Comparison of ENCODE assay signal across 1 cellular context in genomic region chr4:17670423-17670822, GRCh38.
TF ChIP-seq lines count a peak whose summit lies in the region.

No MANE protein-coding gene starts in this region.

TF ChIP-seq in K562, 482 proteins besides CTCF, POLR2A, EP300 and RAD21 (continued from another document and continues in another):
- TF ChIP-seq RNF2 (IDR thresholded peaks at IDR 0.05) = peak; percentile 52; the same call in 1 of the 2 replicates
- no peak for TF ChIP-seq CLOCK (CRISPR knock-in tag; IDR thresholded peaks at IDR 0.05; ENCODE audit: borderline replicate concordance)
- TF ChIP-seq ZNF354B (CRISPR knock-in tag; IDR thresholded peaks at IDR 0.05) = no peak
- peak; percentile 65; the same call in 1 of the 2 replicates for TF ChIP-seq NCOA1 (IDR thresholded peaks at IDR 0.05; ENCODE audit: low read depth)
- TF ChIP-seq TFAM (CRISPR knock-in tag; conservative IDR thresholded peaks at IDR 0.05) = no peak
- no peak for TF ChIP-seq MBD2 (IDR thresholded peaks at IDR 0.05; ENCODE audit: borderline replicate concordance, low read depth)
- no peak for TF ChIP-seq SAFB (IDR thresholded peaks at IDR 0.05; ENCODE audit: borderline replicate concordance, low read depth, low read length)
- no peak for TF ChIP-seq PHF8 (IDR thresholded peaks at IDR 0.05; ENCODE audit: borderline replicate concordance, low read length)
- peak; percentile 60; the same call in 1 of the 2 replicates for TF ChIP-seq SMAD3 (CRISPR knock-in tag; conservative IDR thresholded peaks at IDR 0.05)
- TF ChIP-seq OTX1 (CRISPR knock-in tag; IDR thresholded peaks at IDR 0.05) = no peak
- TF ChIP-seq ETV6 (IDR thresholded peaks at IDR 0.05; ENCODE audit: borderline replicate concordance in 1 of 2, low read depth in 2 of 2, low read length in 1 of 2) = no peak
- TF ChIP-seq ETV6 (CRISPR knock-in tag; IDR thresholded peaks at IDR 0.05; ENCODE audit: borderline replicate concordance) = no peak
- no peak for TF ChIP-seq ZNF609 (CRISPR knock-in tag; IDR thresholded peaks at IDR 0.05; ENCODE audit: borderline replicate concordance)
- TF ChIP-seq ZBTB7A (IDR thresholded peaks at IDR 0.05; ENCODE audit: borderline replicate concordance, control insufficient read depth, low read depth, low read length) = no peak
- no peak for TF ChIP-seq RBFOX2 (IDR thresholded peaks at IDR 0.05; ENCODE audit: low read depth, low read length)
- TF ChIP-seq ZSCAN29 (IDR thresholded peaks at IDR 0.05) = no peak
- TF ChIP-seq ZNF280B (CRISPR knock-in tag; IDR thresholded peaks at IDR 0.05) = no peak
- no peak for TF ChIP-seq KAT2B (IDR thresholded peaks at IDR 0.05; ENCODE audit: low read depth, low read length)
- no peak for TF ChIP-seq TOE1 (IDR thresholded peaks at IDR 0.05; ENCODE audit: borderline replicate concordance)
- TF ChIP-seq TOE1 (CRISPR knock-in tag; IDR thresholded peaks at IDR 0.05; ENCODE audit: borderline replicate concordance, low read depth) = no peak
- TF ChIP-seq SMC3 (conservative IDR thresholded peaks at IDR 0.05; ENCODE audit: insufficient read depth, low read depth, low read length) = no peak
- no peak for TF ChIP-seq PTRF (tag; IDR thresholded peaks at IDR 0.05)
- TF ChIP-seq HDGF (IDR thresholded peaks at IDR 0.05) = no peak
- no peak for TF ChIP-seq ZNF282 (CRISPR knock-in tag; IDR thresholded peaks at IDR 0.05)
- TF ChIP-seq ETV5 (CRISPR knock-in tag; IDR thresholded peaks at IDR 0.05; ENCODE audit: low read depth) = no peak
- TF ChIP-seq ARID2 (IDR thresholded peaks at IDR 0.05) = no peak
- TF ChIP-seq GTF2F1 (IDR thresholded peaks at IDR 0.05; ENCODE audit: low read depth, low read length) = no peak
- TF ChIP-seq GABPB1 (CRISPR knock-in tag; IDR thresholded peaks at IDR 0.05) = no peak
- no peak for TF ChIP-seq NFXL1 (CRISPR knock-in tag; IDR thresholded peaks at IDR 0.05)
- no peak for TF ChIP-seq HCFC1 (IDR thresholded peaks at IDR 0.05; ENCODE audit: low read depth, low read length)
- no peak for TF ChIP-seq NBN (IDR thresholded peaks at IDR 0.05; ENCODE audit: low read depth)
- TF ChIP-seq REST (CRISPR knock-in tag; IDR thresholded peaks at IDR 0.05; ENCODE audit: low read depth) = no peak
- no peak for TF ChIP-seq JUNB (CRISPR knock-in tag; conservative IDR thresholded peaks at IDR 0.05)
- no peak for TF ChIP-seq MCM5 (IDR thresholded peaks at IDR 0.05; ENCODE audit: low read depth)
- TF ChIP-seq ZNF436 (CRISPR knock-in tag; IDR thresholded peaks at IDR 0.05) = no peak
- no peak for TF ChIP-seq CHD4 (IDR thresholded peaks at IDR 0.05; ENCODE audit: insufficient read depth, insufficient replicate concordance, low read depth, low read length, poor library complexity, severe bottlenecking)
- peak; percentile 86 for TF ChIP-seq GATA2 (CRISPR knock-in tag; IDR thresholded peaks at IDR 0.05)
- TF ChIP-seq ZNF197 (CRISPR knock-in tag; IDR thresholded peaks at IDR 0.05; ENCODE audit: low read depth) = no peak
- no peak for TF ChIP-seq CBX2 (IDR thresholded peaks at IDR 0.05; ENCODE audit: insufficient read depth, low read length, poor library complexity, severe bottlenecking)
- TF ChIP-seq ZBTB40 (IDR thresholded peaks at IDR 0.05) = no peak
- TF ChIP-seq ZBTB40 (CRISPR knock-in tag; IDR thresholded peaks at IDR 0.05) = no peak
- no peak for TF ChIP-seq ZNF75A (CRISPR knock-in tag; IDR thresholded peaks at IDR 0.05)
- no peak for TF ChIP-seq MAX (CRISPR knock-in tag; IDR thresholded peaks at IDR 0.05)
- TF ChIP-seq PHB (CRISPR knock-in tag; IDR thresholded peaks at IDR 0.05) = no peak
- TF ChIP-seq POLR2H (tag; IDR thresholded peaks at IDR 0.05; ENCODE audit: low read depth) = no peak
- no peak for TF ChIP-seq ZNF766 (CRISPR knock-in tag; conservative IDR thresholded peaks at IDR 0.05)
- no peak for TF ChIP-seq ARHGAP35 (IDR thresholded peaks at IDR 0.05; ENCODE audit: partially characterized antibody)
